ENCODE assay signal across 9 cellular contexts in the genomic region with DNA sequence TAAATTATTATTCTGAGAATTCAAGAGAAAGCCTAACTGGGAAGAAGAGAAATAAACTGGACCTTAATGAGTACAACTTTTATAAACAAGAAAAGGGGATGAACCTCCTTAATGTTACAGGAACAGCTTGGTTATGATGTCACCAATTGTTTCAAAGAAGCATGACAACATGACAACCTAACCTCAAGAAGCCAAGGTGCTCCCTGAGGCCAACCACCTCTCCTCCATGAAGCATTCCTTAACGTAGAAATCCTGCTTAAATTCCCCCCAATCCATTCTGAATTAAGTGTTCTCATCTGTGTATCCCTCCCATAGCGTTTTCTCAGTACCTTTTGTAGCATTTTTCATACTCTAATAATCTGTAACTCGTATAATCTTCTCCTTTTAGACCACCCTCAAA. TPM values are rescaled to one million over a fixed set of nuclear protein-coding genes. Genes with fewer than 3 reads are reported as not detected.
A peak's percentile ranks its signal among the peaks of the same experiment; 100 is the strongest.
DNase-seq lines count a peak whose midpoint lies in the region; ATAC-seq and TF ChIP-seq lines count a peak whose summit lies in the region.
"Had no signal": no experiment of that assay in that cellular context is flagged by ENCODE, and none has a peak within 500 bp of the region (broad histone marks: within the 10 kb centered on the region; RNA-seq: fewer than 3 reads in every experiment).

No MANE protein-coding gene starts in this region.

- H3K9me3 Mint-ChIP-seq in IgD-negative memory B cell (peaks cover 0 to 1% (median 0%) of the 10 kb centered on the region in 3 donors), naive B cell (no peaks in the 10 kb centered on the region)
- no peaks in the 10 kb centered on the region for H3K9me3 Mint-ChIP-seq in activated naive CD4-positive, alpha-beta T cell treated with anti-CD3 and anti-CD28 coated beads, Interleukin-2, amount 50 U/mL, for 72 hours

- peaks cover 75% of the 10 kb centered on the region for H3K79me2 ChIP-seq in DND-41 (ENCODE audit: insufficient read depth, low read length)

- peaks cover 71% of the 10 kb centered on the region for H3K4me1 ChIP-seq in DND-41 (ENCODE audit: insufficient read depth, low read length)

- DNase-seq in DND-41 (no peak), naive B cell (no peak), NCI-H345 treated with DMSO at 0.1 percent for 48 hours (lab: John Stamatoyannopoulos, UW; ENCODE audit: unreplicated experiment) (no peak), foreskin melanocyte (no peak), NCI-H524 treated with DMSO at 0.1 percent for 48 hours (lab: John Stamatoyannopoulos, UW) (no peak)
- DNase-seq in activated naive CD4-positive, alpha-beta T cell treated with anti-CD3 and anti-CD28 coated beads, Interleukin-2, amount 50 U/mL, for 72 hours (ENCODE audit: low spot score in 2 of 2), result no peak
- DNase-seq: NCI-H1417 treated with DMSO at 0.1 percent for 48 hours had no signal

- no peak overlapping the region for H2AFZ ChIP-seq in DND-41 (ENCODE audit: low read depth, low read length)

- TF ChIP-seq CTCF in DND-41 (IDR thresholded peaks at IDR 0.05; ENCODE audit: borderline replicate concordance, extremely low read depth, low read length, poor library complexity, severe bottlenecking), result no peak

- H3K9ac ChIP-seq in DND-41 (ENCODE audit: low read depth, low read length), result peak overlapping the region; percentile 75

- peaks cover 21 to 39% (median 37%) of the 10 kb centered on the region in 3 donors for H3K4me1 Mint-ChIP-seq in IgD-negative memory B cell
- H3K4me1 Mint-ChIP-seq in naive B cell, result peaks cover 39 to 53% (median 41%) of the 10 kb centered on the region in 3 donors

- ATAC-seq in DND-41 (ENCODE audit: insufficient read depth, low read depth) (no peak), naive B cell (ENCODE audit: low read depth in 2 of 2) (no peak), GM19455 (IDR thresholded peaks at IDR 0.05; ENCODE audit: unreplicated experiment) (no peak)
- ATAC-seq in activated naive CD4-positive, alpha-beta T cell treated with anti-CD3 and anti-CD28 coated beads, Interleukin-2, amount 50 U/mL, for 72 hours, result no peak

- no peaks in the 10 kb centered on the region for H3K27me3 ChIP-seq in DND-41 (ENCODE audit: insufficient read depth, low read length, poor library complexity)

- H3K27me3 Mint-ChIP-seq in IgD-negative memory B cell (no peaks in the 10 kb centered on the region), naive B cell (no peaks in the 10 kb centered on the region)

- H3K4me2 ChIP-seq in DND-41 (ENCODE audit: insufficient read depth, low read length), result peak overlapping the region; percentile 82

- peaks cover 45% of the 10 kb centered on the region for H4K20me1 ChIP-seq in DND-41 (ENCODE audit: insufficient read depth, low read length)

- 0 out of 2 replicates have a peak overlapping the region, but pooled peaks have one; percentile 33 for H3K27ac ChIP-seq in DND-41 (ENCODE audit: low read length)

- peak overlapping the region; percentile 25 to 99 (median 78) for H3K4me3 Mint-ChIP-seq in IgD-negative memory B cell
- H3K4me3 Mint-ChIP-seq in naive B cell, result peak overlapping the region in 5 of 8 donors; percentile 22 to 99 (median 98)

- H3K27ac Mint-ChIP-seq in IgD-negative memory B cell, result peak overlapping the region; percentile 86 to 100 (median 99)
- H3K27ac Mint-ChIP-seq in activated naive CD4-positive, alpha-beta T cell treated with anti-CD3 and anti-CD28 coated beads, Interleukin-2, amount 50 U/mL, for 72 hours, result peak overlapping the region; percentile 47 to 100
- peak overlapping the region in 2 of 6 donors; percentile 16 to 99 for H3K27ac Mint-ChIP-seq in naive B cell

- peaks cover 35% of the 10 kb centered on the region for H3K36me3 ChIP-seq in DND-41 (ENCODE audit: insufficient read depth, low read length)

- H3K4me3 ChIP-seq in DND-41 (ENCODE audit: low read depth in 1 of 2, low read length in 2 of 2), result peak overlapping the region; percentile 67 to 79; a peak in 3 of 4 replicates

- no peaks in the 10 kb centered on the region for H3K9me3 ChIP-seq in DND-41 (ENCODE audit: insufficient read depth, low read length, severe bottlenecking)

- peaks cover 7% of the 10 kb centered on the region for H3K36me3 Mint-ChIP-seq in IgD-negative memory B cell
- H3K36me3 Mint-ChIP-seq in activated naive CD4-positive, alpha-beta T cell treated with anti-CD3 and anti-CD28 coated beads, Interleukin-2, amount 50 U/mL, for 72 hours, result peaks cover 15 to 41% of the 10 kb centered on the region in 2 donors
- peaks cover 0 to 4% of the 10 kb centered on the region in 2 donors for H3K36me3 Mint-ChIP-seq in naive B cell

RNA-seq across cellular contexts. Expression of a gene that starts 1.7 kb away (rescaled TPM):
- polyA plus RNA-seq in IgD-negative memory B cell (38.0 TPM), naive B cell (ENCODE audit: low read depth in 6 of 6) (10 to 100 TPM; 28.1 to 57.2 (median 47.6) TPM)
- 100 to 1,000 TPM; 147 to 234 TPM for total RNA-seq in activated naive CD4-positive, alpha-beta T cell treated with anti-CD3 and anti-CD28 coated beads, Interleukin-2, amount 50 U/mL, for 72 hours
